In the genomic region with DNA sequence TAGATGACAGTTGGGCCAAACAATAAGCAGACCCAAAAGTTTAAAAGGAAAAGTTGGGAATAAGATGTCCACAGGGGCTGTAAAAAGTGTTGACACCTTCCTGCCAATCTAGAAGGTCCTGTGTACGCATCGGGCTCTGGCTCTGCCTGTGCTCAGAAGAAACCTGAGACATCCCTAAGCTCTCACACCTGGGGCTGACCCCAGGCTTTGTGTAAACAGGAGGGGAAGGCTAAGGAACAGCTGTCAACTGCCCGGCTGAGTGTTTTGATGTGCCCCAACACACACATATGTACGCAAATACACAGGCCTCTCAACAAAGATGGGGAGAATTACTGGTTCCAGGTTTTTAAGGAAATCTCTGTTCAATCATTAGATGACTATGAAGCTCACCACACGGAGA, we compare ENCODE assay signal across 8 cellular contexts. TPM values are rescaled to one million over a fixed set of nuclear protein-coding genes. Genes with fewer than 3 reads are reported as not detected.
A peak's percentile ranks its signal among the peaks of the same experiment; 100 is the strongest.
DNase-seq lines count a peak whose midpoint lies in the region; ATAC-seq and TF ChIP-seq lines count a peak whose summit lies in the region.

No MANE protein-coding gene starts in this region.

- CTCF ChIA-PET in Calu3 (lab: Charles Lee) = interaction anchor here (1.4 kb wide), 1 partner anchor 123 kb away, joined by 3 read pairs; no protein-coding TSS in a partner anchor

- BruUV-seq in Calu3 (replicated peaks; lab: Mats Ljungman, UMichigan) = no TSS peak

- intact Hi-C loops in Calu3 (cut with micrococcal nuclease; ENCODE audit: unreplicated experiment) = loop anchor here (5.0 kb wide), 1 partner anchor 41 kb away; no protein-coding TSS in a partner anchor

- no peak overlapping the region for H3K4me3 ChIP-seq in coronary artery

- H3K4me1 Mint-ChIP-seq in Calu3 (ENCODE audit: low read depth, unreplicated experiment) = peaks cover 15% of the 10 kb centered on the region
- H3K4me1 Mint-ChIP-seq in glutamatergic neuron (ENCODE audit: low read depth, unreplicated experiment) = peaks cover 34% of the 10 kb centered on the region

- ATAC-seq in HG02759 (IDR thresholded peaks at IDR 0.05; ENCODE audit: unreplicated experiment) = peak; percentile 62
- no peak for ATAC-seq in GM18868 (IDR thresholded peaks at IDR 0.05; ENCODE audit: unreplicated experiment)

- no peak overlapping the region for H3K27ac ChIP-seq in coronary artery

- no peaks in the 10 kb centered on the region for H3K9me3 Mint-ChIP-seq in Calu3 (ENCODE audit: low read depth, unreplicated experiment)
- H3K9me3 Mint-ChIP-seq in glutamatergic neuron (ENCODE audit: unreplicated experiment) = peaks cover 5% of the 10 kb centered on the region

- H3K27me3 Mint-ChIP-seq in Calu3 (ENCODE audit: unreplicated experiment) (no peaks in the 10 kb centered on the region), glutamatergic neuron (ENCODE audit: unreplicated experiment) (peaks cover 3% of the 10 kb centered on the region)

- H3K4me3 Mint-ChIP-seq in Calu3 (ENCODE audit: low read depth, unreplicated experiment) = no peak overlapping the region
- H3K4me3 Mint-ChIP-seq in glutamatergic neuron (ENCODE audit: unreplicated experiment) = peak overlapping the region; percentile 67

- no peak overlapping the region for H3K27ac Mint-ChIP-seq in Calu3 (ENCODE audit: unreplicated experiment)
- peak overlapping the region; percentile 90 for H3K27ac Mint-ChIP-seq in glutamatergic neuron (ENCODE audit: unreplicated experiment)

- DNase-seq in Calu3 (peak; percentile 6), NCI-H345 treated with DMSO at 0.1 percent for 48 hours (lab: John Stamatoyannopoulos, UW; ENCODE audit: unreplicated experiment) (peak; percentile 35), glutamatergic neuron (peak; percentile 58), coronary artery (ENCODE audit: low spot score) (no peak)
- DNase-seq in stimulated activated CD4-positive, alpha-beta T cell treated with anti-CD3 and anti-CD28 coated beads, Interleukin-15, amount 100 ng/mL, for 24 hours = no peak
- DNase-seq in stimulated activated naive CD4-positive, alpha-beta T cell (lab: John Stamatoyannopoulos, UW) = no peak

- no peak for TF ChIP-seq CTCF in Calu3 (IDR thresholded peaks at IDR 0.05; ENCODE audit: unreplicated experiment)
- no peak for TF ChIP-seq CTCF in glutamatergic neuron (IDR thresholded peaks at IDR 0.05; ENCODE audit: partially characterized antibody, unreplicated experiment)
- TF ChIP-seq CTCF in coronary artery (IDR thresholded peaks at IDR 0.05) = no peak

- H3K36me3 Mint-ChIP-seq in Calu3 (ENCODE audit: insufficient read depth, unreplicated experiment) (no peaks in the 10 kb centered on the region), glutamatergic neuron (ENCODE audit: unreplicated experiment) (peaks cover 5% of the 10 kb centered on the region)

RNA-seq across cellular contexts. Expression of a gene that starts 59.5 kb away (rescaled TPM):
- total RNA-seq in Calu3 (2022) (25.4 and 29.2 TPM in 2 replicates), glutamatergic neuron (ENCODE audit: unreplicated experiment) (36.6 TPM)

Comparison
In these comparisons a context has a peak if more than half of its experiments do, and no peak if none do; other contexts are left out.
1. DNase-seq: peak in Calu3 (single experiment), NCI-H345 treated with DMSO at 0.1 percent for 48 hours (single experiment) and glutamatergic neuron (single experiment); none in coronary artery (single experiment), stimulated activated CD4-positive, alpha-beta T cell treated with anti-CD3 and anti-CD28 coated beads, Interleukin-15, amount 100 ng/mL, for 24 hours (single experiment) and stimulated activated naive CD4-positive, alpha-beta T cell (0 of 6).